In the genomic region with DNA sequence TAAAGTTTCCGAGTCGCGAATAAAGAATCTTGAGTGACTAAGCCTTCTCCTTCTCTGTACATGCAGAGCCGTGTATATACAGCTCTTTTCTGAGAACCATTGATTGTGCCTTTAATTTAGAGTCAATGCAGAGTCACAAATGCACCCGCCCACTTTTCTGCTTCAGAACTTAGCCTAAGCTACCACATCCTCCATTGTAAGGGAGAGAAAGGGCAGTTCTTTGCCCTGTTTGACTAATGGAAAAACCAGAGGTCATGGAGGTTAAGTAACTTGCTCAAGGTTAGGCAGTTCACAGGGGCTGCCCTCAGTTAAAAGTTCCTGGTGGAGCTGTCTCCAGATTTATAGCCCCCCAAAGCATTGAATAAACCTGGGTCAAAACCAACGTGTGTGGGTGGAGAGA, we compare ENCODE assay signal across 12 cellular contexts.
A peak's percentile ranks its signal among the peaks of the same experiment; 100 is the strongest.
DNase-seq lines count a peak whose midpoint lies in the region; ATAC-seq, FAIRE-seq and TF ChIP-seq lines count a peak whose summit lies in the region.
"Had no signal": no experiment of that assay in that cellular context is flagged by ENCODE, and none has a peak within 500 bp of the region (broad histone marks: within the 10 kb centered on the region; RNA-seq: fewer than 3 reads in every experiment).

No MANE protein-coding gene starts in this region.

- in situ Hi-C loops in HepG2 (cut with HindIII; ENCODE audit: extremely low pct_ligation_motif_present, low pct_unique_long_range_greater_than_20kb), result no loop called here

- BruUV-seq in HepG2 (replicated peaks; lab: Mats Ljungman, UMichigan), result no TSS peak

- POLR2A ChIA-PET in HepG2 (lab: Yijun Ruan, JAX), result interaction anchor here (0.9 to 6.0 kb wide), 13 partner anchors 9 to 377 kb away, joined by 3 to 104 read pairs (median 10); no protein-coding TSS in a partner anchor

- H3K4me2 ChIP-seq in HepG2 (ENCODE audit: low read depth, low read length), result peak overlapping the region; percentile 29

- H3K4me1 Mint-ChIP-seq in activated T-helper 17 cell treated with anti-CD3 and anti-CD28 coated beads, Interleukin-2, amount 50 U/mL, for 72 hours, result peaks cover 46% of the 10 kb centered on the region
- peaks cover 71% of the 10 kb centered on the region for H3K4me1 Mint-ChIP-seq in nephron progenitor cell

- ATAC-seq in HepG2, result no peak
- no peak for ATAC-seq in right lobe of liver
- ATAC-seq in activated T-helper 17 cell treated with anti-CD3 and anti-CD28 coated beads, Interleukin-2, amount 50 U/mL, for 72 hours (replicated peaks), result peak; percentile 79
- ATAC-seq in upper lobe of right lung, result no peak
- ATAC-seq in GM18517 (IDR thresholded peaks at IDR 0.05; ENCODE audit: unreplicated experiment), result no peak
- ATAC-seq in HG02852 (IDR thresholded peaks at IDR 0.05; ENCODE audit: unreplicated experiment), result no peak
- ATAC-seq: esophagus mucosa had no signal

- H2AFZ ChIP-seq in HepG2 (ENCODE audit: low read length), result no peak overlapping the region

- TF ChIP-seq EP300 in HepG2 (IDR thresholded peaks at IDR 0.05; ENCODE audit: low read depth in 2 of 2, low read length in 2 of 2), result 0 out of 4 replicates have a peak, but pooled peaks of 1 of the 2 experiments have one; percentile 11
- no peak for TF ChIP-seq EP300 in HepG2 (CRISPR knock-in tag; IDR thresholded peaks at IDR 0.05; ENCODE audit: borderline replicate concordance)

- no peak for TF ChIP-seq RAD21 in HepG2 (CRISPR knock-in tag; IDR thresholded peaks at IDR 0.05)

- TF ChIP-seq CTCF in HepG2 (CRISPR knock-in tag; IDR thresholded peaks at IDR 0.05) (no peak), right lobe of liver (IDR thresholded peaks at IDR 0.05) (no peak), nephron progenitor cell (IDR thresholded peaks at IDR 0.05) (no peak), upper lobe of right lung (IDR thresholded peaks at IDR 0.05) (no peak)

- 0 out of 2 replicates have a peak overlapping the region, but pooled peaks have one; percentile 4 for H3K9ac ChIP-seq in HepG2 (ENCODE audit: insufficient read depth, low read depth, low read length)

- H3K27ac Mint-ChIP-seq in activated T-helper 17 cell treated with anti-CD3 and anti-CD28 coated beads, Interleukin-2, amount 50 U/mL, for 72 hours, result peak overlapping the region; percentile 89
- H3K27ac Mint-ChIP-seq in nephron progenitor cell, result peak overlapping the region; percentile 100

- peak; percentile 21 for FAIRE-seq in HepG2 (lab: Jason Lieb, UNC)

- CTCF ChIA-PET in HepG2 (lab: Yijun Ruan, JAX; ENCODE audit: low intra/inter-chr PET ratio, low total read pairs), result no interaction called here

- H3K27me3 Mint-ChIP-seq in activated T-helper 17 cell treated with anti-CD3 and anti-CD28 coated beads, Interleukin-2, amount 50 U/mL, for 72 hours, result no peaks in the 10 kb centered on the region
- peaks cover 6% of the 10 kb centered on the region for H3K27me3 Mint-ChIP-seq in nephron progenitor cell (ENCODE audit: low read depth, poor library complexity)

- H3K27ac ChIP-seq in HepG2 (ENCODE audit: extremely low read length, insufficient read depth, low read length) (peak overlapping the region; percentile 95), right lobe of liver (peak overlapping the region in 1 of 3 donors; percentile 26), upper lobe of right lung (peak overlapping the region; percentile 17)

- H3K36me3 Mint-ChIP-seq in activated T-helper 17 cell treated with anti-CD3 and anti-CD28 coated beads, Interleukin-2, amount 50 U/mL, for 72 hours (ENCODE audit: low read depth), result no peaks in the 10 kb centered on the region
- H3K36me3 Mint-ChIP-seq in nephron progenitor cell (ENCODE audit: low read depth), result no peaks in the 10 kb centered on the region

- H3K79me2 ChIP-seq in HepG2 (ENCODE audit: insufficient read depth, low read length), result no peaks in the 10 kb centered on the region

- no peaks in the 10 kb centered on the region for H3K9me3 Mint-ChIP-seq in activated T-helper 17 cell treated with anti-CD3 and anti-CD28 coated beads, Interleukin-2, amount 50 U/mL, for 72 hours
- peaks cover 3% of the 10 kb centered on the region for H3K9me3 Mint-ChIP-seq in nephron progenitor cell

- DNase-seq in HepG2 (ENCODE audit: low spot score) (peak; percentile 45), right lobe of liver (no peak), nephron progenitor cell (peak; percentile 28), upper lobe of right lung (no peak), dermis blood vessel endothelial cell (no peak)
- DNase-seq: KBM-7, NCI-H187, Right ventricle myocardium superior had no signal

- H3K36me3 ChIP-seq in HepG2 (replicated peaks in 1 of 2; ENCODE audit: control insufficient read depth in 1 of 2, insufficient read depth in 2 of 2, low read length in 2 of 2) (no peaks in the 10 kb centered on the region), right lobe of liver (no peaks in the 10 kb centered on the region), upper lobe of right lung (no peaks in the 10 kb centered on the region)

- H3K4me3 Mint-ChIP-seq in activated T-helper 17 cell treated with anti-CD3 and anti-CD28 coated beads, Interleukin-2, amount 50 U/mL, for 72 hours, result peak overlapping the region; percentile 73
- no peak overlapping the region for H3K4me3 Mint-ChIP-seq in nephron progenitor cell

- intact Hi-C loops in HepG2 (cut with micrococcal nuclease; ENCODE audit: unreplicated experiment) (no loop called here), right lobe of liver (cut with DNase I) (no loop called here), upper lobe of right lung (cut with DNase I) (no loop called here)

- H3K9me3 ChIP-seq in HepG2 (ENCODE audit: low read length) (no peaks in the 10 kb centered on the region), right lobe of liver (no peaks in the 10 kb centered on the region), upper lobe of right lung (no peaks in the 10 kb centered on the region)

- 74% methylated on average over 6 of the region's 6 CpGs for WGBS in HepG2 (ENCODE audit: low lambda C conversion rate)
- 93% methylated on average over 3 of the region's 6 CpGs for WGBS in right lobe of liver (ENCODE audit: insufficient coverage, low coverage, low lambda C conversion rate, missing lambda C conversion rate)

- no peaks in the 10 kb centered on the region for H3K27me3 ChIP-seq in HepG2 (ENCODE audit: control insufficient read depth in 1 of 2, insufficient read depth in 2 of 2, low read length in 2 of 2)
- no peaks in the 10 kb centered on the region for H3K27me3 ChIP-seq in right lobe of liver
- no peaks in the 10 kb centered on the region for H3K27me3 ChIP-seq in upper lobe of right lung

- no peaks in the 10 kb centered on the region for H4K20me1 ChIP-seq in HepG2 (ENCODE audit: insufficient read depth, low read length)

- H3K4me1 ChIP-seq in HepG2 (ENCODE audit: insufficient read depth, low read length) (peaks cover 79% of the 10 kb centered on the region), right lobe of liver (peaks cover 0 to 17% (median 11%) of the 10 kb centered on the region in 4 donors), upper lobe of right lung (peaks cover 39% of the 10 kb centered on the region)

- TF ChIP-seq POLR2A in HepG2 (IDR thresholded peaks at IDR 0.05; ENCODE audit: insufficient read depth in 1 of 2, low read depth in 2 of 2, low read length in 2 of 2) (no peak), right lobe of liver (IDR thresholded peaks at IDR 0.05) (no peak)

- no peak overlapping the region for H3K4me3 ChIP-seq in HepG2 (replicated peaks in 1 of 3; ENCODE audit: insufficient read depth in 1 of 3, low read depth in 2 of 3, low read length in 3 of 3)
- H3K4me3 ChIP-seq in right lobe of liver, result no peak overlapping the region
- no peak overlapping the region for H3K4me3 ChIP-seq in upper lobe of right lung

TF ChIP-seq in HepG2, 621 proteins besides CTCF, POLR2A, EP300 and RAD21 (continues in another document):
- TF ChIP-seq ZBTB7B (CRISPR knock-in tag; IDR thresholded peaks at IDR 0.05) (peak; percentile 70; the same call in 1 of the 2 replicates), JUND (CRISPR knock-in tag; IDR thresholded peaks at IDR 0.05) (0 out of 2 replicates have a peak, but pooled peaks have one; percentile 16), HDAC1 (CRISPR knock-in tag; IDR thresholded peaks at IDR 0.05) (0 out of 2 replicates have a peak, but pooled peaks have one; percentile 35), NR2F1 (CRISPR knock-in tag; IDR thresholded peaks at IDR 0.05) (peak in 1 of 2 experiments; percentile 65; a peak in 1 of 4 replicates)
- TF ChIP-seq, protein P1, sequence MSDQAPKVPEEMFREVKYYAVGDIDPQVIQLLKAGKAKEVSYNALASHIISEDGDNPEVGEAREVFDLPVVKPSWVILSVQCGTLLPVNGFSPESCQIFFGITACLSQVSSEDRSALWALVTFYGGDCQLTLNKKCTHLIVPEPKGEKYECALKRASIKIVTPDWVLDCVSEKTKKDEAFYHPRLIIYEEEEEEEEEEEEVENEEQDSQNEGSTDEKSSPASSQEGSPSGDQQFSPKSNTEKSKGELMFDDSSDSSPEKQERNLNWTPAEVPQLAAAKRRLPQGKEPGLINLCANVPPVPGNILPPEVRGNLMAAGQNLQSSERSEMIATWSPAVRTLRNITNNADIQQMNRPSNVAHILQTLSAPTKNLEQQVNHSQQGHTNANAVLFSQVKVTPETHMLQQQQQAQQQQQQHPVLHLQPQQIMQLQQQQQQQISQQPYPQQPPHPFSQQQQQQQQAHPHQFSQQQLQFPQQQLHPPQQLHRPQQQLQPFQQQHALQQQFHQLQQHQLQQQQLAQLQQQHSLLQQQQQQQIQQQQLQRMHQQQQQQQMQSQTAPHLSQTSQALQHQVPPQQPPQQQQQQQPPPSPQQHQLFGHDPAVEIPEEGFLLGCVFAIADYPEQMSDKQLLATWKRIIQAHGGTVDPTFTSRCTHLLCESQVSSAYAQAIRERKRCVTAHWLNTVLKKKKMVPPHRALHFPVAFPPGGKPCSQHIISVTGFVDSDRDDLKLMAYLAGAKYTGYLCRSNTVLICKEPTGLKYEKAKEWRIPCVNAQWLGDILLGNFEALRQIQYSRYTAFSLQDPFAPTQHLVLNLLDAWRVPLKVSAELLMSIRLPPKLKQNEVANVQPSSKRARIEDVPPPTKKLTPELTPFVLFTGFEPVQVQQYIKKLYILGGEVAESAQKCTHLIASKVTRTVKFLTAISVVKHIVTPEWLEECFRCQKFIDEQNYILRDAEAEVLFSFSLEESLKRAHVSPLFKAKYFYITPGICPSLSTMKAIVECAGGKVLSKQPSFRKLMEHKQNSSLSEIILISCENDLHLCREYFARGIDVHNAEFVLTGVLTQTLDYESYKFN (CRISPR knock-in tag; conservative IDR thresholded peaks at IDR 0.05), result peak; percentile 40; the same call in 1 of the 2 replicates
- TF ChIP-seq, protein P2, sequence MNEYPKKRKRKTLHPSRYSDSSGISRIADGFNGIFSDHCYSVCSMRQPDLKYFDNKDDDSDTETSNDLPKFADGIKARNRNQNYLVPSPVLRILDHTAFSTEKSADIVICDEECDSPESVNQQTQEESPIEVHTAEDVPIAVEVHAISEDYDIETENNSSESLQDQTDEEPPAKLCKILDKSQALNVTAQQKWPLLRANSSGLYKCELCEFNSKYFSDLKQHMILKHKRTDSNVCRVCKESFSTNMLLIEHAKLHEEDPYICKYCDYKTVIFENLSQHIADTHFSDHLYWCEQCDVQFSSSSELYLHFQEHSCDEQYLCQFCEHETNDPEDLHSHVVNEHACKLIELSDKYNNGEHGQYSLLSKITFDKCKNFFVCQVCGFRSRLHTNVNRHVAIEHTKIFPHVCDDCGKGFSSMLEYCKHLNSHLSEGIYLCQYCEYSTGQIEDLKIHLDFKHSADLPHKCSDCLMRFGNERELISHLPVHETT (CRISPR knock-in tag; conservative IDR thresholded peaks at IDR 0.05), result no peak

Comparison
In these comparisons a context has a peak if more than half of its experiments do, and no peak if none do; other contexts are left out.
1. DNase-seq: peak in HepG2 (single experiment) and nephron progenitor cell (single experiment); none in right lobe of liver (0 of 3), upper lobe of right lung (single experiment) and dermis blood vessel endothelial cell (single experiment).